Comparison of ENCODE assay signal across 14 cellular contexts in genomic region chrX:45422216-45422925, GRCh38.
"Had no signal": no experiment of that assay in that cellular context is flagged by ENCODE, and none has a peak within 500 bp of the region (broad histone marks: within the 10 kb centered on the region; RNA-seq: fewer than 3 reads in every experiment).

No MANE protein-coding gene starts in this region.

- H3K4me3 ChIP-seq: heart right ventricle, left lung, upper lobe of right lung had no signal

- DNase-seq: activated B cell treated with CpG ODN at 0.5 μM for 24 hours; activated CD4-positive, alpha-beta T cell treated with anti-CD3 and anti-CD28 coated beads, Interleukin-2, amount 10 ng/mL, durations not matched to agents 24 days and 14 days; activated naive CD4-positive, alpha-beta T cell treated with Interleukin-2 at 50 U/mL for 16 hours; activated naive CD8-positive, alpha-beta T cell treated with anti-CD3 and anti-CD28 coated beads, Interleukin-2, amount 50 U/mL, for 24 hours; cerebellar nuclear complex; endodermal cell; erythroblast; heart right ventricle; islet precursor cell; left lung; stimulated activated CD4-positive, alpha-beta T cell treated with anti-CD3 and anti-CD28 coated beads, Interleukin-4, amount 100 ng/mL, for 1 hour; stimulated activated CD8-positive, alpha-beta memory T cell treated with anti-CD3 and anti-CD28 coated beads, Interleukin-4, amount 100 ng/mL, for 48 hours; upper lobe of right lung had no signal

- H3K27me3 ChIP-seq: upper lobe of right lung had no signal

- H3K4me1 ChIP-seq: heart right ventricle, left lung, upper lobe of right lung had no signal

- H3K9me3 ChIP-seq: left lung, upper lobe of right lung had no signal

- H3K36me3 ChIP-seq: heart right ventricle, left lung, upper lobe of right lung had no signal

- ATAC-seq: activated naive CD8-positive, alpha-beta T cell treated with anti-CD3 and anti-CD28 coated beads, Interleukin-2, amount 50 U/mL, for 24 hours; heart right ventricle; left lung; sciatic nerve; upper lobe of right lung had no signal

- H3K27ac ChIP-seq: heart right ventricle, left lung, upper lobe of right lung had no signal
